23 cellular contexts compared by ENCODE assay signal in the genomic region with DNA sequence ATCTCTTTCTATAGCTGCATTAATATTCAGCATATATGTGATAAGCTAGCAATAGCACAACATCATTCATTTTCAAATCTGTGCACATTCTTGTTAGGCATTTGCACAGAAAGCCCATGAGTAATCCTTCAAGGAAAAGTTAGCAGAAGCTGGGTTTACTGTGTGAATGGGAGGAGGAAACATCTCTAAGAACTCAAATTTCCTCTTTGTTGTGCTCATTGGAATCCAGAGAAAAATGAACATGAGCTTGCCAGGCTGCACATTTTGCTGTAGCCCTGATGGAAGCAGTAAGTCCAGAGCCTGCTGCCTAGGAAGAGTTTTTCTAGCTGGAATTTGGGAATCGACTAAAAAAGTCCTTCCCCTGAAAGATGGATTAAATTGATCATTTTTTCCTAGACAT.
"Had no signal": no experiment of that assay in that cellular context is flagged by ENCODE, and none has a peak within 500 bp of the region (broad histone marks: within the 10 kb centered on the region; RNA-seq: fewer than 3 reads in every experiment).

No MANE protein-coding gene starts in this region.

- H3K4me1 ChIP-seq: heart left ventricle, prostate gland, right atrium auricular region, thyroid gland had no signal

- H3K27ac ChIP-seq: heart left ventricle, ovary, prostate gland, right atrium auricular region, thyroid gland had no signal

- DNase-seq: activated CD8-positive, alpha-beta memory T cell treated with anti-CD3 and anti-CD28 coated beads, Interleukin-2, amount 50 U/mL, for 4 hours; activated naive CD4-positive, alpha-beta T cell; activated naive CD8-positive, alpha-beta T cell treated with anti-CD3 and anti-CD28 coated beads for 36 hours; activated T-cell treated with anti-CD3 and anti-CD28 coated beads, Interleukin-2, amount 50 U/mL, for 24 hours; amniotic stem cell; dermis blood vessel endothelial cell; effector memory CD8-positive, alpha-beta T cell; heart left ventricle; islet precursor cell; left cardiac atrium; ovary; stimulated activated CD4-positive, alpha-beta T cell treated with anti-CD3 and anti-CD28 coated beads, Interleukin-12 subunit alpha, Interleukin-12 subunit beta, amount 100 ng/mL, for 4 hours; stimulated activated CD4-positive, alpha-beta T cell treated with anti-CD3 and anti-CD28 coated beads, Interleukin-4, amount 100 ng/mL, for 4 hours; stimulated activated naive CD8-positive, alpha-beta T cell treated with anti-CD3 and anti-CD28 coated beads, Interleukin-15, Interleukin-2, amounts not matched to agents 100 U/mL and 50 U/mL, for 24 hours; substantia nigra; T-helper 9 cell; thyroid gland had no signal

- H3K4me3 ChIP-seq: heart left ventricle, ovary, prostate gland, right atrium auricular region, thyroid gland had no signal

- H3K36me3 ChIP-seq: heart left ventricle, ovary, prostate gland, right atrium auricular region, thyroid gland had no signal

- H3K27me3 ChIP-seq: ovary, right atrium auricular region, thyroid gland had no signal

- H3K9me3 ChIP-seq: heart left ventricle, ovary, prostate gland, right atrium auricular region, thyroid gland had no signal

- ATAC-seq: activated T-helper 17 cell treated with anti-CD3 and anti-CD28 coated beads, Interleukin-2, amount 50 U/mL, for 72 hours; effector memory CD8-positive, alpha-beta T cell; esophagus mucosa; heart left ventricle; left cardiac atrium; natural killer cell treated with Interleukin-12 subunit alpha and Interleukin-12 subunit beta and Interleukin-15 and Interleukin-18, amount 100 ng/mL, for 72 hours; stimulated activated naive CD8-positive, alpha-beta T cell treated with anti-CD3 and anti-CD28 coated beads, Interleukin-15, Interleukin-2, amounts not matched to agents 100 U/mL and 50 U/mL, for 24 hours; WTC11 had no signal
